Comparison of ENCODE assay signal across 28 cellular contexts in the genomic region with DNA sequence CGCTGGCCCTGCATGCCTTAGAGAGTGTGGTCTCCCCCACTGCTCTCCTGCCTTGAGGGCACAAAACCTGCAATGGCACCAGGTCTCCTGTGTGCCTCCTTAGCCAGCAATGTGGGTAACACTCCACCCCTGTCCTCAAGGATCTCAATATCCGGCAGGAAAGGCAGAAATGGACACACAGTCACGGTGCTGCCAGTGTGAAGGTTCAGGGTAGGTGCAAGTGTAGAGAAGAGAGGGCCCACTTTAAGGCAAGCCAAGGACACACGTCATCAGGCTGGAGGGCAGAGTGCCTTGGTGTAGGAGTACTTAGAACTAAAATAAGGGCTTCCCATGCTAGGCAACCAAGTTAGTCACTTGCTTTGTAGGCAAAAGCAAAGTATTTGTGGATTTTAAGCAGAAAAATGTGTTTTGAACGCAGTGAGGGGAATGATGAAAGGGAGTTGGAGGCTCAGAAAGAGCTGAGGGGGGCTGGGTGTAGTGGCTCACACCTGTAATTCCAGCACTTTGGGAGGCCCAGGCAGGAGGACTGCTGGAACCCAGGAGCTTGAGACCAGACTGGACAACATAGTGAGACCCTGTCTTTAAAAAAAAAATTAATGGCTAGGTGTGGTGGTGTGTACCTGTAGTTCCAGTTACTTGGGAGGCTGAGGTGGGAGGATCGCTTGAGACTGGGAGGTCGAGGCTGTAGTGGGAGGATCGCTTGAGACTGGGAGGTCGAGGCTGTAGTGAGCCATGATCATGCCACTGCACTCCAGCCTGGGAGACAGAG.
"Had no signal": no experiment of that assay in that cellular context is flagged by ENCODE, and none has a peak within 500 bp of the region (broad histone marks: within the 10 kb centered on the region; RNA-seq: fewer than 3 reads in every experiment).

No MANE protein-coding gene starts in this region.

- H3K9me3 ChIP-seq: ascending aorta, body of pancreas had no signal

- H3K36me3 Mint-ChIP-seq: activated CD4-positive, alpha-beta memory T cell treated with anti-CD3 and anti-CD28 coated beads for 36 hours; activated naive CD4-positive, alpha-beta T cell treated with anti-CD3 and anti-CD28 coated beads, Interleukin-2, amount 50 U/mL, for 72 hours; T-cell had no signal

- H3K4me1 ChIP-seq: ascending aorta, body of pancreas had no signal

- FAIRE-seq: bronchial epithelial cell, TTC549 had no signal

- H3K9me3 Mint-ChIP-seq: activated CD4-positive, alpha-beta memory T cell treated with anti-CD3 and anti-CD28 coated beads for 36 hours; activated CD4-positive, alpha-beta T cell treated with anti-CD3 and anti-CD28 coated beads, Interleukin-2, amount 10 ng/mL, durations not matched to agents 7 days and 5 days; activated naive CD4-positive, alpha-beta T cell treated with anti-CD3 and anti-CD28 coated beads, Interleukin-2, amount 50 U/mL, for 72 hours; activated naive CD8-positive, alpha-beta T cell treated with anti-CD3 and anti-CD28 coated beads, Interleukin-2, amount 50 U/mL, for 24 hours; activated T-cell treated with anti-CD3 and anti-CD28 coated beads, Interleukin-2, amount 50 U/mL, for 4 hours; T-cell had no signal

- H3K36me3 ChIP-seq: ascending aorta had no signal

- DNase-seq: activated CD4-positive, alpha-beta memory T cell treated with anti-CD3 and anti-CD28 coated beads for 36 hours; activated CD4-positive, alpha-beta T cell treated with anti-CD3 and anti-CD28 coated beads, Interleukin-2, amount 10 ng/mL, durations not matched to agents 7 days and 5 days; activated CD4-positive, CD25-positive, alpha-beta regulatory T cell; activated CD8-positive, alpha-beta memory T cell treated with anti-CD3 and anti-CD28 coated beads for 24 hours; activated effector memory CD4-positive, alpha-beta T cell treated with anti-CD3 and anti-CD28 coated beads, Interleukin-2, amount 50 U/mL, for 16 hours; activated naive CD4-positive, alpha-beta T cell treated with Interleukin-2 at 50 U/mL for 16 hours; activated naive CD8-positive, alpha-beta T cell treated with anti-CD3 and anti-CD28 coated beads, Interleukin-2, amount 50 U/mL, for 24 hours; activated T-cell treated with anti-CD3 and anti-CD28 coated beads, Interleukin-2, amount 50 U/mL, for 4 hours; amniotic stem cell; body of pancreas; MM.1S; NCI-H1105; NCI-H1436; NCI-H1694 treated with DMSO at 0.1 percent for 48 hours; NCI-H2029 treated with DMSO at 0.1 percent for 48 hours; NCI-H345; NCI-H510A; NCI-H526 treated with DMSO at 0.1 percent for 48 hours; NCI-H82; SIG-M5; T-cell; T-helper 2 cell; T1000 had no signal

- H3K27me3 ChIP-seq: ascending aorta, body of pancreas had no signal

- H3K4me3 ChIP-seq: ascending aorta, body of pancreas had no signal

- ATAC-seq: activated naive CD8-positive, alpha-beta T cell treated with anti-CD3 and anti-CD28 coated beads, Interleukin-2, amount 50 U/mL, for 24 hours; activated T-cell treated with anti-CD3 and anti-CD28 coated beads, Interleukin-2, amount 50 U/mL, for 4 hours; body of pancreas; T-cell had no signal

- H3K4me3 Mint-ChIP-seq: activated CD4-positive, alpha-beta memory T cell treated with anti-CD3 and anti-CD28 coated beads for 36 hours; activated CD4-positive, alpha-beta T cell treated with anti-CD3 and anti-CD28 coated beads, Interleukin-2, amount 10 ng/mL, durations not matched to agents 7 days and 5 days; activated naive CD8-positive, alpha-beta T cell treated with anti-CD3 and anti-CD28 coated beads, Interleukin-2, amount 50 U/mL, for 24 hours; activated T-cell treated with anti-CD3 and anti-CD28 coated beads, Interleukin-2, amount 50 U/mL, for 4 hours; T-cell had no signal

- H3K27ac Mint-ChIP-seq: activated CD4-positive, alpha-beta memory T cell treated with anti-CD3 and anti-CD28 coated beads for 36 hours; activated CD4-positive, alpha-beta T cell treated with anti-CD3 and anti-CD28 coated beads, Interleukin-2, amount 10 ng/mL, durations not matched to agents 7 days and 5 days; activated naive CD8-positive, alpha-beta T cell treated with anti-CD3 and anti-CD28 coated beads, Interleukin-2, amount 50 U/mL, for 24 hours; T-cell had no signal

- H3K27ac ChIP-seq: ascending aorta, body of pancreas, VCaP had no signal
